In genomic region chr21:29297483-29298347, GRCh38 we compare ENCODE assay signal across 8 cellular contexts. TPM values are rescaled to one million over a fixed set of nuclear protein-coding genes. Genes with fewer than 3 reads are reported as not detected.
A peak's percentile ranks its signal among the peaks of the same experiment; 100 is the strongest.
DNase-seq lines count a peak whose midpoint lies in the region; ATAC-seq, FAIRE-seq and TF ChIP-seq lines count a peak whose summit lies in the region.

No MANE protein-coding gene starts in this region.

- no peaks in the 10 kb centered on the region for H3K27me3 Mint-ChIP-seq in MCF 10A (ENCODE audit: insufficient read depth, unreplicated experiment)

- ATAC-seq in HG03139 (IDR thresholded peaks at IDR 0.05; ENCODE audit: unreplicated experiment), result no peak

- intact Hi-C loops in MCF 10A (cut with micrococcal nuclease), result loop anchor here (1.0 to 10.0 kb wide), 4 partner anchors 39 to 207 kb away; no protein-coding TSS in a partner anchor
- intact Hi-C loops in vagina (cut with DNase I), result no loop called here

- no peaks in the 10 kb centered on the region for H3K36me3 ChIP-seq in vagina

- H3K4me1 Mint-ChIP-seq in MCF 10A (ENCODE audit: insufficient read depth, unreplicated experiment), result peaks cover 30% of the 10 kb centered on the region

- no peak overlapping the region for H3K27ac Mint-ChIP-seq in MCF 10A (ENCODE audit: low read depth, unreplicated experiment)

- H3K27ac ChIP-seq in vagina, result peak overlapping the region; percentile 94

- no peak for TF ChIP-seq POLR2A in vagina (IDR thresholded peaks at IDR 0.05)

- peaks cover 7% of the 10 kb centered on the region for H3K36me3 Mint-ChIP-seq in MCF 10A (ENCODE audit: insufficient read depth, unreplicated experiment)

- TF ChIP-seq CTCF in MCF 10A (IDR thresholded peaks at IDR 0.05; ENCODE audit: unreplicated experiment) (no peak), vagina (IDR thresholded peaks at IDR 0.05) (no peak)

- H3K9me3 ChIP-seq in mononuclear cell (ENCODE audit: low read depth, low read length) (no peaks in the 10 kb centered on the region), vagina (no peaks in the 10 kb centered on the region)

- peak; percentile 5 for DNase-seq in stimulated activated CD4-positive, alpha-beta T cell treated with anti-CD3 and anti-CD28 coated beads, Interleukin-15, amount 100 ng/mL, for 24 hours
- no peak for DNase-seq in stimulated activated CD4-positive, alpha-beta T cell treated with anti-CD3 and anti-CD28 coated beads, Interleukin-2, amount 100 ng/mL, for 24 hours
- DNase-seq in MCF 10A (ENCODE audit: unreplicated experiment), result no peak
- DNase-seq in vagina (ENCODE audit: extremely low spot score in 2 of 2), result peak in 1 of 2 donors; percentile 90
- no peak for DNase-seq in D341Med (ENCODE audit: low spot score)
- DNase-seq in RCC 7860 (ENCODE audit: low spot score), result no peak

- POLR2A ChIA-PET in MCF 10A (lab: Yijun Ruan, JAX), result interaction anchor here (0.7 to 10.8 kb wide), 16 partner anchors 18 to 224 kb away, joined by 4 to 256 read pairs (median 42); partner anchors contain the start of gene CCT8

- H3K4me3 ChIP-seq in mononuclear cell (ENCODE audit: low read length) (peak overlapping the region; percentile 90), vagina (peak overlapping the region; percentile 82 to 96)

- no peaks in the 10 kb centered on the region for H3K9me3 Mint-ChIP-seq in MCF 10A (ENCODE audit: unreplicated experiment)

- CTCF ChIA-PET in MCF 10A (lab: Yijun Ruan, JAX), result interaction anchor here (0.6 to 7.1 kb wide), 22 partner anchors 9 to 206 kb away, joined by 3 to 93 read pairs (median 4); no protein-coding TSS in a partner anchor

- H3K27me3 ChIP-seq in mononuclear cell (ENCODE audit: insufficient read depth, low read length) (no peaks in the 10 kb centered on the region), vagina (no peaks in the 10 kb centered on the region)

- peak overlapping the region; percentile 81 for H3K4me3 Mint-ChIP-seq in MCF 10A (ENCODE audit: unreplicated experiment)

- TSS peak; percentile 37 for BruUV-seq in MCF 10A (replicated peaks; lab: Mats Ljungman, UMichigan)

- peaks cover 66% of the 10 kb centered on the region for H3K4me1 ChIP-seq in mononuclear cell (ENCODE audit: insufficient read depth, low read length)
- peaks cover 37% of the 10 kb centered on the region for H3K4me1 ChIP-seq in vagina

- no peak for FAIRE-seq in RCC 7860 (lab: Jason Lieb, UNC)

RNA-seq across cellular contexts. Expression of gene BACH1, which starts 1.0 kb away (rescaled TPM):
- total RNA-seq in MCF 10A (2022), result 69.3 and 76.6 TPM in 2 replicates
- 232 TPM for total RNA-seq in mononuclear cell
- total RNA-seq in vagina, result 33.1 TPM
